ENCODE assay signal across 28 cellular contexts in genomic region chr18:48530399-48531081, GRCh38. TPM values are rescaled to one million over a fixed set of nuclear protein-coding genes. Genes with fewer than 3 reads are reported as not detected.
DNase-seq lines count a peak whose midpoint lies in the region; ATAC-seq, FAIRE-seq and TF ChIP-seq lines count a peak whose summit lies in the region.
"Had no signal": no experiment of that assay in that cellular context is flagged by ENCODE, and none has a peak within 500 bp of the region (broad histone marks: within the 10 kb centered on the region; RNA-seq: fewer than 3 reads in every experiment).

No MANE protein-coding gene starts in this region.

- H3K36me3 ChIP-seq in parathyroid adenoma (ENCODE audit: control insufficient read depth, insufficient read depth, low read length) = no peaks in the 10 kb centered on the region
- H3K36me3 ChIP-seq: esophagus muscularis mucosa, heart right ventricle, SJCRH30, vagina had no signal

- ATAC-seq in esophagus mucosa = peak; percentile 66
- ATAC-seq: activated naive CD8-positive, alpha-beta T cell treated with anti-CD3 and anti-CD28 coated beads, Interleukin-2, amount 50 U/mL, for 24 hours; activated T-cell treated with anti-CD3 and anti-CD28 coated beads, Interleukin-2, amount 50 U/mL, for 72 hours; effector memory CD8-positive, alpha-beta T cell; HCT116; natural killer cell had no signal

- H2AFZ ChIP-seq in parathyroid adenoma = peak overlapping the region; percentile 39

- no peaks in the 10 kb centered on the region for H3K9me3 ChIP-seq in parathyroid adenoma (ENCODE audit: control insufficient read depth, low read length)
- H3K9me3 ChIP-seq: esophagus muscularis mucosa, heart right ventricle, SJCRH30, testis, vagina had no signal

- peak overlapping the region; percentile 22 for H3K27ac ChIP-seq in parathyroid adenoma
- H3K27ac ChIP-seq: esophagus muscularis mucosa, SJCRH30, testis, vagina had no signal

- peak; percentile 93 for FAIRE-seq in D721Med (lab: Jason Lieb, UNC)
- FAIRE-seq: frontal cortex, small intestine had no signal

- H3K79me2 ChIP-seq in parathyroid adenoma = no peaks in the 10 kb centered on the region

- H3K4me1 ChIP-seq in parathyroid adenoma = peaks cover 23% of the 10 kb centered on the region
- H3K4me1 ChIP-seq: vagina had no signal

- no peak for DNase-seq in D721Med (ENCODE audit: insufficient read length, low spot score)
- peak; percentile 48 for DNase-seq in NCI-H82 treated with DMSO at 0.1 percent for 48 hours (lab: John Stamatoyannopoulos, UW; ENCODE audit: unreplicated experiment)
- no peak for DNase-seq in DMS79 (lab: John Stamatoyannopoulos, UW)
- no peak for DNase-seq in NCI-H2107 (lab: John Stamatoyannopoulos, UW)
- DNase-seq in superior temporal gyrus (ENCODE audit: extremely low spot score) = no peak
- DNase-seq in NCI-H1105 treated with DMSO at 0.1 percent for 48 hours (lab: John Stamatoyannopoulos, UW) = no peak
- DNase-seq: activated B cell treated with CpG ODN at 0.5 μM for 24 hours; activated CD4-positive, alpha-beta T cell treated with anti-CD3 and anti-CD28 coated beads, Interleukin-2, amount 10 ng/mL, durations not matched to agents 7 days and 5 days; activated naive CD8-positive, alpha-beta T cell treated with anti-CD3 and anti-CD28 coated beads, Interleukin-2, amount 50 U/mL, for 24 hours; activated T-cell treated with anti-CD3 and anti-CD28 coated beads, Interleukin-2, amount 50 U/mL, for 72 hours; DND-41; effector memory CD8-positive, alpha-beta T cell; GF-D8; natural killer cell; nucleus accumbens; small intestine; stimulated activated CD4-positive, alpha-beta T cell treated with anti-CD3 and anti-CD28 coated beads, Interleukin-1b, Interleukin-23, amount 100 ng/mL, for 48 hours; stimulated activated naive CD4-positive, alpha-beta T cell treated with Interleukin-2 at 50 U/mL for 16 hours; testis had no signal

- TF ChIP-seq CTCF in D721Med (IDR thresholded peaks at IDR 0.05; ENCODE audit: insufficient read depth, missing control alignments) (no peak), parathyroid adenoma (IDR thresholded peaks at IDR 0.05) (no peak)

- no peak overlapping the region for H3K9ac ChIP-seq in parathyroid adenoma

- no peak overlapping the region for H3K4me2 ChIP-seq in parathyroid adenoma (ENCODE audit: low read length)

- H3K4me3 ChIP-seq in parathyroid adenoma (ENCODE audit: low read depth, low read length) = no peak overlapping the region
- H3K4me3 ChIP-seq: esophagus muscularis mucosa, heart right ventricle, lung, SJCRH30, testis, vagina had no signal

- H3K27me3 ChIP-seq in parathyroid adenoma (ENCODE audit: control insufficient read depth, insufficient read depth, low read length) = no peaks in the 10 kb centered on the region
- H3K27me3 ChIP-seq: esophagus muscularis mucosa, SJCRH30, testis, vagina had no signal

RNA-seq across cellular contexts. Expression of gene CTIF, which starts 8.3 kb away (rescaled TPM):
- total RNA-seq in esophagus mucosa = 14.0 TPM
